Comparison of ENCODE assay signal across 18 cellular contexts in the genomic region with DNA sequence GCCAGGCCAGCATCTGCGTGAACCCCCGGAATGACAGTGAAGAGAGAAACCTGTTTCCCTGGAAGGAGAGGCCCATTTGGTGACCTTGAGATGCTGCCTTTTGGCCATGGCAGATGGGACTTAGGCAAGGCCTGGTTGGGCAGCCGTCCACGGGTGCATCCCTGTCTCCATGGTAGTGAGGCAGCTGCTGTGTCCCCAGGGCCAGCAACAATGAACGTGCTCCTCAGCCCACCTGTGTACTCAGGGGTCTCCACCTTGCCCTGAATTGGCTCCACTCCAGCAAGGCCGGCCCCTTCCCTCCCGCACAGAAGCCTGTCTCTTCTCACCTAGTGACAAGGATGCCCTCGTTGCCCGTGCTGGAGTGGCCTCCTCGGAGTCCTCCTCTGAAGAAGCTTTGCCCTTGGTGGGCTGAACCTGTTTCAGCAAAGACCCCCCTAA.
"Had no signal": no experiment of that assay in that cellular context is flagged by ENCODE, and none has a peak within 500 bp of the region (broad histone marks: within the 10 kb centered on the region; RNA-seq: fewer than 3 reads in every experiment).

No MANE protein-coding gene starts in this region.

- H3K4me1 ChIP-seq: prostate gland, transverse colon had no signal

- H3K27me3 ChIP-seq: body of pancreas had no signal

- H3K27ac ChIP-seq: body of pancreas, prostate gland, SK-N-MC, transverse colon had no signal

- H3K9me3 ChIP-seq: body of pancreas, prostate gland, transverse colon had no signal

- H3K36me3 Mint-ChIP-seq: activated naive CD8-positive, alpha-beta T cell; memory B cell; naive thymus-derived CD8-positive, alpha-beta T cell; stimulated activated naive B cell treated with anti-CD40 and anti-IgM and Interleukin-4, amounts not matched to agents 10 μg/mL and 1 μg/mL and 100 μg/mL, for 72 hours had no signal

- H3K36me3 ChIP-seq: prostate gland, transverse colon had no signal

- H3K9me3 Mint-ChIP-seq: activated CD8-positive, alpha-beta T cell treated with anti-CD3 and anti-CD28 coated beads for 36 hours; central memory CD8-positive, alpha-beta T cell; effector memory CD8-positive, alpha-beta T cell; memory B cell; naive thymus-derived CD8-positive, alpha-beta T cell; stimulated activated naive B cell treated with anti-CD40 and anti-IgM and Interleukin-4, amounts not matched to agents 10 μg/mL and 1 μg/mL and 100 μg/mL, for 72 hours had no signal

- H3K27ac Mint-ChIP-seq: activated CD8-positive, alpha-beta T cell treated with anti-CD3 and anti-CD28 coated beads for 36 hours; activated naive CD8-positive, alpha-beta T cell; effector memory CD8-positive, alpha-beta T cell; memory B cell; naive thymus-derived CD8-positive, alpha-beta T cell; stimulated activated naive B cell treated with anti-CD40 and anti-IgM and Interleukin-4, amounts not matched to agents 10 μg/mL and 1 μg/mL and 100 μg/mL, for 72 hours had no signal

- ATAC-seq: activated CD8-positive, alpha-beta T cell treated with anti-CD3 and anti-CD28 coated beads for 36 hours; body of pancreas; effector memory CD8-positive, alpha-beta T cell; left ventricle myocardium superior; naive thymus-derived CD8-positive, alpha-beta T cell; stimulated activated naive B cell treated with anti-CD40 and anti-IgM and Interleukin-4, amounts not matched to agents 10 μg/mL and 1 μg/mL and 100 μg/mL, for 72 hours had no signal

- H3K4me3 Mint-ChIP-seq: activated CD8-positive, alpha-beta T cell treated with anti-CD3 and anti-CD28 coated beads for 36 hours; activated naive CD8-positive, alpha-beta T cell; central memory CD8-positive, alpha-beta T cell; effector memory CD8-positive, alpha-beta T cell; memory B cell; naive thymus-derived CD8-positive, alpha-beta T cell; stimulated activated naive B cell treated with anti-CD40 and anti-IgM and Interleukin-4, amounts not matched to agents 10 μg/mL and 1 μg/mL and 100 μg/mL, for 72 hours had no signal

- H3K4me3 ChIP-seq: body of pancreas, prostate gland, SK-N-MC, transverse colon had no signal

- H3K4me1 Mint-ChIP-seq: central memory CD8-positive, alpha-beta T cell; memory B cell; naive thymus-derived CD8-positive, alpha-beta T cell had no signal

- H3K27me3 Mint-ChIP-seq: activated CD8-positive, alpha-beta T cell treated with anti-CD3 and anti-CD28 coated beads for 36 hours; activated naive CD8-positive, alpha-beta T cell had no signal

- DNase-seq: activated CD8-positive, alpha-beta T cell treated with anti-CD3 and anti-CD28 coated beads for 36 hours; activated gamma-delta T cell treated with Interleukin-2 at 50 U/mL for 16 hours; amniotic stem cell; effector memory CD8-positive, alpha-beta T cell; foreskin melanocyte; left ventricle myocardium superior; stimulated activated CD4-positive, alpha-beta T cell treated with anti-CD3 and anti-CD28 coated beads, Interleukin-12 subunit alpha, Interleukin-12 subunit beta, amount 100 ng/mL, for 4 hours; stimulated activated naive B cell treated with anti-CD40 and anti-IgM and Interleukin-4, amounts not matched to agents 10 μg/mL and 1 μg/mL and 100 μg/mL, for 72 hours; T-helper 1 cell; T1000; transverse colon had no signal
